In the genomic region with DNA sequence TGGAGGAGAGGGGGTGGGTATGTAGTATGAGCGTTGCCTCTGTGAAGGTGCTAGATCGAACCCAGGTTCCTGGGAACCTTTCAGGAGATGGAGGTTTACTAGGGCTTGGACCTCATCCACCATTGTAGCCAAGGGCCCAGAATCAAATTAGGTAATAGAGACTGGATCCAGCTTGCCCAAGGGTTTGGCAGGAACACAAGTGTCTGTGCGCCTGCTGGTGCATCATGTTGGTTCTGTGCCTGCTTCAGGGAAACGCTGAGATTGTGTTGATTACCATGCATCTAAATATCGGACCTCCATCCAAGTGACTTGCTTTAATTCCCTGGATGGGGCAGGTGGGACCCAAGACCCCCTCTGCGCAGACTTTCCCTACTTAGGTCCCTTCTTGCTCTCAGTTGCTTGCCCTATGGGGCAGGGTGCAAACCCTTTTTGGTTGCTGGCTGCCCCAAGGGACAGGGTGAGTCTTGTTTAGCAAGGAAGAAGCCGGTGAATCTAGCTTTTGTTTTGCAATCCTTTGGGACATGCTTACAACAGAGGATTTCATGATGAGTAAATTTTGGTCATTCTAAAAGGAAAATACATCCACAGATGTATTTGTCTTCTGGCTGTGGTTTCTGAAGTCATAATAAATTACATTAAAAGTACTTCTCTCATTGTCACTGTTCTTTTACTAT, we compare ENCODE assay signal across 1 cellular context.
A peak's percentile ranks its signal among the peaks of the same experiment; 100 is the strongest.
TF ChIP-seq lines count a peak whose summit lies in the region.

No MANE protein-coding gene starts in this region.

TF ChIP-seq in IMR-90, 13 proteins besides CTCF, POLR2A, EP300 and RAD21:
- TF ChIP-seq SMC3 (IDR thresholded peaks at IDR 0.05; ENCODE audit: low read depth, low read length) = no peak
- TF ChIP-seq CEBPB (IDR thresholded peaks at IDR 0.05; ENCODE audit: low read depth, low read length) = peak; percentile 64
- no peak for TF ChIP-seq MXI1 (IDR thresholded peaks at IDR 0.05; ENCODE audit: borderline replicate concordance, low read depth, low read length)
- TF ChIP-seq, protein P1, sequence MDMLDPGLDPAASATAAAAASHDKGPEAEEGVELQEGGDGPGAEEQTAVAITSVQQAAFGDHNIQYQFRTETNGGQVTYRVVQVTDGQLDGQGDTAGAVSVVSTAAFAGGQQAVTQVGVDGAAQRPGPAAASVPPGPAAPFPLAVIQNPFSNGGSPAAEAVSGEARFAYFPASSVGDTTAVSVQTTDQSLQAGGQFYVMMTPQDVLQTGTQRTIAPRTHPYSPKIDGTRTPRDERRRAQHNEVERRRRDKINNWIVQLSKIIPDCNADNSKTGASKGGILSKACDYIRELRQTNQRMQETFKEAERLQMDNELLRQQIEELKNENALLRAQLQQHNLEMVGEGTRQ (IDR thresholded peaks at IDR 0.05; ENCODE audit: low read depth, low read length) = no peak
